In the genomic region with DNA sequence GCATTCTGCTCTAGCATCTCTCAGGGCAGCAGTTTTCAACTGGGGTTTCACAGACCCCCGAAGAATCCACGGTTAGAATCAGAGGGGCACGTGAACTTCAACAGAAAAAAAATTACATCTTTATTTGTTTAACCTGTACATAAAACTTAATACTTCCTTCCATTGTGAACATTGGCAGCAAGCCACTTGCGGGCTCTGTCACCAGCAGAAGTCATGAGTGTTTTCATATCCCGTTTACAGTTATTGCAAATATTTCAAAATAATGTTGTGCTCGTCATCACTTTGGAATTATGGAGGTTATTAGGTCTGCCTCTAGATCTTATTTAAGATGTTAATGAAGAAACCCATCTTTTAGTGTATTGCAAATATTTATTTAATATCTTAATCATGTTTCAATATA, we compare ENCODE assay signal across 15 cellular contexts.
DNase-seq lines count a peak whose midpoint lies in the region; ATAC-seq, FAIRE-seq and TF ChIP-seq lines count a peak whose summit lies in the region.
"Had no signal": no experiment of that assay in that cellular context is flagged by ENCODE, and none has a peak within 500 bp of the region (broad histone marks: within the 10 kb centered on the region; RNA-seq: fewer than 3 reads in every experiment).

No MANE protein-coding gene starts in this region.

- ATAC-seq in stimulated activated memory B cell treated with anti-CD40 and anti-IgM and Interleukin-4, amounts not matched to agents 10 μg/mL and 1 μg/mL and 100 μg/mL, for 72 hours = no peak
- ATAC-seq in HG02642 (IDR thresholded peaks at IDR 0.05; ENCODE audit: poor library complexity, unreplicated experiment) = no peak
- no peak for ATAC-seq in CD4-positive, alpha-beta T cell (ENCODE audit: poor library complexity)
- ATAC-seq: activated CD8-positive, alpha-beta T cell treated with anti-CD3 and anti-CD28 coated beads, Interleukin-2, amount 10 ng/mL, durations not matched to agents 7 days and 5 days had no signal

- no peaks in the 10 kb centered on the region for H3K27me3 ChIP-seq in CD4-positive, alpha-beta T cell (ENCODE audit: control insufficient read depth, insufficient read depth, low read length)
- H3K27me3 ChIP-seq: testis had no signal

- intact Hi-C loops in CD4-positive, alpha-beta T cell (cut with DNase I, micrococcal nuclease) = no loop called here

- H3K4me1 Mint-ChIP-seq in stimulated activated memory B cell treated with anti-CD40 and anti-IgM and Interleukin-4, amounts not matched to agents 10 μg/mL and 1 μg/mL and 100 μg/mL, for 72 hours = no peaks in the 10 kb centered on the region
- no peaks in the 10 kb centered on the region for H3K4me1 Mint-ChIP-seq in CD4-positive, alpha-beta T cell (ENCODE audit: low read depth)

- no peaks in the 10 kb centered on the region for H3K9me3 Mint-ChIP-seq in stimulated activated memory B cell treated with anti-CD40 and anti-IgM and Interleukin-4, amounts not matched to agents 10 μg/mL and 1 μg/mL and 100 μg/mL, for 72 hours
- H3K9me3 Mint-ChIP-seq in CD4-positive, alpha-beta T cell = no peaks in the 10 kb centered on the region

- H3K9me3 ChIP-seq in CD4-positive, alpha-beta T cell (ENCODE audit: control insufficient read depth, low read length) = no peaks in the 10 kb centered on the region
- H3K9me3 ChIP-seq: testis had no signal

- no peak overlapping the region for H3K27ac Mint-ChIP-seq in stimulated activated memory B cell treated with anti-CD40 and anti-IgM and Interleukin-4, amounts not matched to agents 10 μg/mL and 1 μg/mL and 100 μg/mL, for 72 hours
- H3K27ac Mint-ChIP-seq in CD4-positive, alpha-beta T cell = no peak overlapping the region
- H3K27ac Mint-ChIP-seq: activated CD8-positive, alpha-beta T cell treated with anti-CD3 and anti-CD28 coated beads, Interleukin-2, amount 10 ng/mL, durations not matched to agents 7 days and 5 days had no signal

- TF ChIP-seq CTCF in CD4-positive, alpha-beta T cell (IDR thresholded peaks at IDR 0.05) = no peak

- CTCF ChIA-PET in CD4-positive, alpha-beta T cell (lab: Charles Lee) = interaction anchor here (0.6 to 1.1 kb wide), 2 partner anchors 10 to 16 kb away, joined by 3 read pairs; no protein-coding TSS in a partner anchor

- peak; percentile 59 for DNase-seq in DMS53 (lab: John Stamatoyannopoulos, UW)
- peak; percentile 37 for DNase-seq in HT-29 (ENCODE audit: low spot score)
- peak; percentile 19 for DNase-seq in mucosa of gallbladder (ENCODE audit: low spot score)
- DNase-seq in NCI-H1694 treated with DMSO at 0.1 percent for 48 hours (lab: John Stamatoyannopoulos, UW) = no peak
- DNase-seq in CD4-positive, alpha-beta T cell = no peak
- DNase-seq: activated CD8-positive, alpha-beta T cell treated with anti-CD3 and anti-CD28 coated beads, Interleukin-2, amount 10 ng/mL, durations not matched to agents 7 days and 5 days; caudate nucleus; COR-L47; stimulated activated CD4-positive, alpha-beta T cell treated with anti-CD3 and anti-CD28 coated beads, Interleukin-4, amount 100 ng/mL, for 1 hour; testis; WERI-Rb-1 had no signal

- no peak overlapping the region for H3K4me3 Mint-ChIP-seq in stimulated activated memory B cell treated with anti-CD40 and anti-IgM and Interleukin-4, amounts not matched to agents 10 μg/mL and 1 μg/mL and 100 μg/mL, for 72 hours
- H3K4me3 Mint-ChIP-seq in CD4-positive, alpha-beta T cell = no peak overlapping the region
- H3K4me3 Mint-ChIP-seq: activated CD8-positive, alpha-beta T cell treated with anti-CD3 and anti-CD28 coated beads, Interleukin-2, amount 10 ng/mL, durations not matched to agents 7 days and 5 days had no signal

- FAIRE-seq in endometrium (lab: Jason Lieb, UNC) = peak; percentile 80
- FAIRE-seq: frontal cortex had no signal

- H3K27ac ChIP-seq in CD4-positive, alpha-beta T cell (ENCODE audit: low read depth, low read length) = no peak overlapping the region
- H3K27ac ChIP-seq: testis, WERI-Rb-1 had no signal

- no peaks in the 10 kb centered on the region for H3K27me3 Mint-ChIP-seq in stimulated activated memory B cell treated with anti-CD40 and anti-IgM and Interleukin-4, amounts not matched to agents 10 μg/mL and 1 μg/mL and 100 μg/mL, for 72 hours
- H3K27me3 Mint-ChIP-seq in CD4-positive, alpha-beta T cell = no peaks in the 10 kb centered on the region

- POLR2A ChIA-PET in CD4-positive, alpha-beta T cell (lab: Charles Lee) = no interaction called here

- peaks cover 66% of the 10 kb centered on the region for H3K36me3 Mint-ChIP-seq in stimulated activated memory B cell treated with anti-CD40 and anti-IgM and Interleukin-4, amounts not matched to agents 10 μg/mL and 1 μg/mL and 100 μg/mL, for 72 hours
- no peaks in the 10 kb centered on the region for H3K36me3 Mint-ChIP-seq in CD4-positive, alpha-beta T cell (ENCODE audit: low read depth)

Comparison
In these comparisons a context has a peak if more than half of its experiments do, and no peak if none do; other contexts are left out.
1. DNase-seq: peak in DMS53 (single experiment), HT-29 (single experiment) and mucosa of gallbladder (single experiment); none in NCI-H1694 treated with DMSO at 0.1 percent for 48 hours (single experiment) and CD4-positive, alpha-beta T cell (0 of 10).